8 cellular contexts compared by ENCODE assay signal in the genomic region with DNA sequence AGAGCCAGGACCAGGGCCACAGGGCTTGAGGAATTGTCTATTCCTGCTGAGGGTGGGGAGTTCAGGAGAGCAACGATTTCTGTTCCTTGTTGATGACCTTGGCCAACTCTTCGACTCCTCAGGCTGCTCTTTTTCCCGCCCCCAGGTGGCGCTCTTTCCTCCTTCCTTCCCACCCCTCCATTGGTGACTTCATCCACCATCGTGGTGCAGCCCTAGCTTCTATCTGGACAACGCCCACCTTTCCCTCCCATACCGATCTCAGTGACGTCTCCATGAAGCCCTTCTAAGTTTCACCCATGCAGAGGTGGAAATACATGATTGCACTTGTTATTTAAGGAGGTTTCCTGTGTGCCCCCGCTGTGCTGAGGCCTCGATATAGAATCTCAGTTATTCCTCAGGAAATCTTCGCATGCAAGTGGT. TPM values are rescaled to one million over a fixed set of nuclear protein-coding genes. Genes with fewer than 3 reads are reported as not detected.
DNase-seq lines count a peak whose midpoint lies in the region; ATAC-seq and TF ChIP-seq lines count a peak whose summit lies in the region.

No MANE protein-coding gene starts in this region.

- H3K36me3 Mint-ChIP-seq in neural crest cell (ENCODE audit: low read depth) = peaks cover 4% of the 10 kb centered on the region

- no peak overlapping the region for H3K27ac Mint-ChIP-seq in neural crest cell (ENCODE audit: unreplicated experiment)

- H3K79me2 ChIP-seq in KMS-11 (ENCODE audit: insufficient read depth, low read depth) = no peaks in the 10 kb centered on the region

- DNase-seq in cardiac muscle cell (ENCODE audit: low read depth in 1 of 2, low spot score in 1 of 2) (peak; percentile 31 to 42), Right ventricle myocardium superior (no peak), neural crest cell (ENCODE audit: low read depth, low spot score) (peak; percentile 30), DMS153 treated with DMSO at 0.1 percent for 48 hours (lab: John Stamatoyannopoulos, UW; ENCODE audit: unreplicated experiment) (no peak)
- peak; percentile 42 to 54 for DNase-seq in activated CD4-positive, alpha-beta T cell treated with anti-CD3 and anti-CD28 coated beads for 24 hours (ENCODE audit: low read depth in 2 of 2)
- peak; percentile 43 for DNase-seq in effector CD4-positive, alpha-beta T cell

- no peaks in the 10 kb centered on the region for H3K9me3 ChIP-seq in cardiac muscle cell (ENCODE audit: low read depth)

- H3K27ac ChIP-seq in cardiac muscle cell (no peak overlapping the region), KMS-11 (no peak overlapping the region)

- peaks cover 12% of the 10 kb centered on the region for H3K9me3 Mint-ChIP-seq in neural crest cell

- H3K27me3 Mint-ChIP-seq in neural crest cell (ENCODE audit: low read depth) = peaks cover 4% of the 10 kb centered on the region

- H3K9ac ChIP-seq in KMS-11 = no peak overlapping the region

- intact Hi-C loops in Right ventricle myocardium superior (cut with DNase I) = no loop called here

- H3K27me3 ChIP-seq in cardiac muscle cell = no peaks in the 10 kb centered on the region
- no peaks in the 10 kb centered on the region for H3K27me3 ChIP-seq in KMS-11 (ENCODE audit: insufficient read depth, low read depth)

- H3K4me1 ChIP-seq in cardiac muscle cell (ENCODE audit: low read depth) = no peaks in the 10 kb centered on the region
- no peaks in the 10 kb centered on the region for H3K4me1 ChIP-seq in KMS-11 (ENCODE audit: low read depth, poor library complexity, severe bottlenecking)

- H2AFZ ChIP-seq in KMS-11 (ENCODE audit: low read depth) = no peak overlapping the region

- H3K4me3 ChIP-seq in cardiac muscle cell = no peak overlapping the region
- no peak overlapping the region for H3K4me3 ChIP-seq in KMS-11 (IDR thresholded peaks at IDR 0.05; ENCODE audit: insufficient read depth, low read depth, low read length)

- peaks cover 3% of the 10 kb centered on the region for H3K4me1 Mint-ChIP-seq in neural crest cell

- H3K4me2 ChIP-seq in KMS-11 = no peak overlapping the region

- peak; percentile 52 for TF ChIP-seq CTCF in cardiac muscle cell (IDR thresholded peaks at IDR 0.05; ENCODE audit: low read depth, low read length)
- TF ChIP-seq CTCF in KMS-11 (conservative IDR thresholded peaks at IDR 0.05; ENCODE audit: low read depth, low read length) = peak; percentile 68
- peak; percentile 63 for TF ChIP-seq CTCF in neural crest cell (conservative IDR thresholded peaks at IDR 0.05)

- H3K36me3 ChIP-seq in cardiac muscle cell (no peaks in the 10 kb centered on the region), KMS-11 (ENCODE audit: insufficient read depth) (no peaks in the 10 kb centered on the region)

- ATAC-seq in Right ventricle myocardium superior (ENCODE audit: poor library complexity) = no peak
- ATAC-seq in GM21367 (IDR thresholded peaks at IDR 0.05; ENCODE audit: unreplicated experiment) = no peak

- no peaks in the 10 kb centered on the region for H4K20me1 ChIP-seq in KMS-11 (ENCODE audit: insufficient read depth)

- no peak overlapping the region for H3K4me3 Mint-ChIP-seq in neural crest cell

RNA-seq across cellular contexts. Expression of gene CARD11, which starts 22.1 kb away (rescaled TPM):
- 0.07 and 0.15 TPM in 2 replicates for total RNA-seq in cardiac muscle cell
- polyA plus RNA-seq in cardiac muscle cell = not detected in 2 replicates
- total RNA-seq in Right ventricle myocardium superior = 0.22 TPM
- total RNA-seq in neural crest cell = 0.37 and 0.59 TPM in 2 replicates

Comparison
In these comparisons a context has a peak if more than half of its experiments do, and no peak if none do; other contexts are left out.
1. DNase-seq: peak in cardiac muscle cell (2 of 2), activated CD4-positive, alpha-beta T cell treated with anti-CD3 and anti-CD28 coated beads for 24 hours (2 of 2), effector CD4-positive, alpha-beta T cell (single experiment) and neural crest cell (single experiment); none in Right ventricle myocardium superior (single experiment) and DMS153 treated with DMSO at 0.1 percent for 48 hours (single experiment).
2. Peak in every context shown above with its lines, with median percentiles within 50 percentile points of each other: CTCF ChIP-seq.